Comparison of ENCODE assay signal across 11 cellular contexts in the genomic region with DNA sequence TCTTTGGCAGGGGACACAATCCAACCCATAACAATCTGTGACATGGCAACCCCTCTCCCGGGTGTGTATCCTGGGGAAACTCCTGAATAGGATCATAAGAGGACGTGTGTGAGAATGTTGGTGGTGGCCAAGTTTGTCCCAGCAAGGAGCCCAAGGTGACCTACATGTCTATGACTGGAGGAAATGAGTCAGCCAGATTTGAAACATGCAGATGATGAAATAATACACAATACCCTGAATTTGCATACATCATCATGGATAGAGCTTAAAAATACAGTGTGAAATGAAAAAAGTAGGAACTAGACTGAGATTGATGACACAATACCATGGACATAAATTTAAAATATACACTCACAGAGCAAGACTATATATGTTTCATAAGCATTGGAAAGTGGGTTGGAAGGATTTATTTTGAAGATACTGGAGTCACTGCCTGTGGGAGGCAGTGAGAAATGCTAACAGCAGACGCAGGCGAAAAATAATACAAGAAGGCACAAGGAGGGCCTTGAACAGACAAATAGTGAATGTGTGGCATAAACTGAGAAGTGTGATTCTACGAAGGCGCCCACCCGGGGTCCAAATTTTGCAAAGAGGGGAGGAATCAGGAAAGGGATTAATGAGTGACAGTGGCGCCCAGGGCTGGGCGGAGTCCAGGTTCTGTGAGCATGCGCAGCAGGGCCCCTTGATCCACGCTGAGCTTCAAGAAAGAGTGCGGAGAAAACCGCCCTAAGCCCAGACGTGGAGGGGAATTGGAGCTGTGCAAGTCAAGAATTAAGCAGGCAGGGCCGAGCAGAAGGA. TPM values are rescaled to one million over a fixed set of nuclear protein-coding genes. Genes with fewer than 3 reads are reported as not detected.
DNase-seq lines count a peak whose midpoint lies in the region; ATAC-seq, FAIRE-seq and TF ChIP-seq lines count a peak whose summit lies in the region.
"Had no signal": no experiment of that assay in that cellular context is flagged by ENCODE, and none has a peak within 500 bp of the region (broad histone marks: within the 10 kb centered on the region; RNA-seq: fewer than 3 reads in every experiment).

No MANE protein-coding gene starts in this region.

- H3K4me3 Mint-ChIP-seq in activated CD8-positive, alpha-beta T cell treated with anti-CD3 and anti-CD28 coated beads for 36 hours = no peak overlapping the region
- no peak overlapping the region for H3K4me3 Mint-ChIP-seq in activated CD8-positive, alpha-beta T cell treated with anti-CD3 and anti-CD28 coated beads, Interleukin-2, amount 10 ng/mL, durations not matched to agents 7 days and 5 days

- no peaks in the 10 kb centered on the region for H3K9me3 Mint-ChIP-seq in activated CD8-positive, alpha-beta T cell treated with anti-CD3 and anti-CD28 coated beads for 36 hours
- H3K9me3 Mint-ChIP-seq in activated CD8-positive, alpha-beta T cell treated with anti-CD3 and anti-CD28 coated beads, Interleukin-2, amount 10 ng/mL, durations not matched to agents 7 days and 5 days (ENCODE audit: insufficient read depth) = no peaks in the 10 kb centered on the region

- intact Hi-C loops in activated CD8-positive, alpha-beta T cell treated with anti-CD3 and anti-CD28 coated beads for 36 hours (cut with micrococcal nuclease) = no loop called here

- DNase-seq in activated CD8-positive, alpha-beta T cell treated with anti-CD3 and anti-CD28 coated beads for 36 hours = no peak
- DNase-seq in activated CD8-positive, alpha-beta T cell treated with anti-CD3 and anti-CD28 coated beads, Interleukin-2, amount 10 ng/mL, durations not matched to agents 7 days and 5 days = no peak
- peak; percentile 52 for DNase-seq in RPMI7951 (ENCODE audit: low read depth)
- peak; percentile 72 for DNase-seq in fibroblast of mammary gland (ENCODE audit: low read depth)
- DNase-seq in stimulated activated naive CD8-positive, alpha-beta T cell treated with anti-CD3 and anti-CD28 coated beads, Interleukin-15, Interleukin-2, amounts not matched to agents 100 U/mL and 50 U/mL, for 24 hours = no peak
- no peak for DNase-seq in stimulated activated CD4-positive, alpha-beta T cell treated with anti-CD3 and anti-CD28 coated beads, Interleukin-1b, Interleukin-23, amount 100 ng/mL, for 48 hours
- no peak for DNase-seq in frontal cortex (ENCODE audit: low spot score in 2 of 2)
- DNase-seq: activated CD4-positive, CD25-positive, alpha-beta regulatory T cell treated with anti-CD3 and anti-CD28 coated beads, Interleukin-2, amount 50 U/mL, for 72 hours; NCI-H1092 had no signal

- POLR2A ChIA-PET in activated CD8-positive, alpha-beta T cell treated with anti-CD3 and anti-CD28 coated beads for 36 hours (lab: Charles Lee) = no interaction called here
- POLR2A ChIA-PET in activated CD8-positive, alpha-beta T cell treated with anti-CD3 and anti-CD28 coated beads, Interleukin-2, amount 10 ng/mL, durations not matched to agents 7 days and 5 days (lab: Charles Lee) = no interaction called here

- H3K4me3 ChIP-seq in fibroblast of mammary gland (ENCODE audit: control insufficient read depth, low read depth, low read length) = no peak overlapping the region

- ATAC-seq in activated CD8-positive, alpha-beta T cell treated with anti-CD3 and anti-CD28 coated beads for 36 hours = peak; percentile 37
- no peak for ATAC-seq in activated CD8-positive, alpha-beta T cell treated with anti-CD3 and anti-CD28 coated beads, Interleukin-2, amount 10 ng/mL, durations not matched to agents 7 days and 5 days
- ATAC-seq in stimulated activated naive CD8-positive, alpha-beta T cell treated with anti-CD3 and anti-CD28 coated beads, Interleukin-15, Interleukin-2, amounts not matched to agents 100 U/mL and 50 U/mL, for 24 hours = peak; percentile 45
- ATAC-seq in HG03175 (IDR thresholded peaks at IDR 0.05; ENCODE audit: unreplicated experiment) = no peak

- CTCF ChIA-PET in activated CD8-positive, alpha-beta T cell treated with anti-CD3 and anti-CD28 coated beads for 36 hours (lab: Charles Lee) = no interaction called here
- CTCF ChIA-PET in activated CD8-positive, alpha-beta T cell treated with anti-CD3 and anti-CD28 coated beads, Interleukin-2, amount 10 ng/mL, durations not matched to agents 7 days and 5 days (lab: Charles Lee) = no interaction called here

- H3K27me3 Mint-ChIP-seq in activated CD8-positive, alpha-beta T cell treated with anti-CD3 and anti-CD28 coated beads for 36 hours = peaks cover 2% of the 10 kb centered on the region
- peaks cover 10% of the 10 kb centered on the region for H3K27me3 Mint-ChIP-seq in activated CD8-positive, alpha-beta T cell treated with anti-CD3 and anti-CD28 coated beads, Interleukin-2, amount 10 ng/mL, durations not matched to agents 7 days and 5 days (ENCODE audit: low read depth)

- TF ChIP-seq CTCF in activated CD8-positive, alpha-beta T cell treated with anti-CD3 and anti-CD28 coated beads for 36 hours (IDR thresholded peaks at IDR 0.05) = no peak
- TF ChIP-seq CTCF in fibroblast of mammary gland (conservative IDR thresholded peaks at IDR 0.05; ENCODE audit: control insufficient read depth, insufficient read depth, low read depth, low read length) = no peak

- FAIRE-seq in frontal cortex (lab: Jason Lieb, UNC) = no peak
- FAIRE-seq: urothelium cell line had no signal

- H3K4me1 Mint-ChIP-seq in activated CD8-positive, alpha-beta T cell treated with anti-CD3 and anti-CD28 coated beads for 36 hours (ENCODE audit: low read depth) = peaks cover 6% of the 10 kb centered on the region
- H3K4me1 Mint-ChIP-seq in activated CD8-positive, alpha-beta T cell treated with anti-CD3 and anti-CD28 coated beads, Interleukin-2, amount 10 ng/mL, durations not matched to agents 7 days and 5 days (ENCODE audit: low read depth) = peaks cover 16% of the 10 kb centered on the region

- H3K36me3 Mint-ChIP-seq in activated CD8-positive, alpha-beta T cell treated with anti-CD3 and anti-CD28 coated beads for 36 hours (ENCODE audit: low read depth) = no peaks in the 10 kb centered on the region
- peaks cover 5% of the 10 kb centered on the region for H3K36me3 Mint-ChIP-seq in activated CD8-positive, alpha-beta T cell treated with anti-CD3 and anti-CD28 coated beads, Interleukin-2, amount 10 ng/mL, durations not matched to agents 7 days and 5 days (ENCODE audit: low read depth)

- no peak overlapping the region for H3K27ac Mint-ChIP-seq in activated CD8-positive, alpha-beta T cell treated with anti-CD3 and anti-CD28 coated beads for 36 hours
- no peak overlapping the region for H3K27ac Mint-ChIP-seq in activated CD8-positive, alpha-beta T cell treated with anti-CD3 and anti-CD28 coated beads, Interleukin-2, amount 10 ng/mL, durations not matched to agents 7 days and 5 days

RNA-seq across cellular contexts. Expression of gene MAP1LC3B2, which starts 7.0 kb away (rescaled TPM):
- total RNA-seq in activated CD8-positive, alpha-beta T cell treated with anti-CD3 and anti-CD28 coated beads for 36 hours = 1 to 10 TPM; 1.9 to 3.1 TPM
- 1 to 10 TPM; 1.3 to 1.7 TPM for total RNA-seq in activated CD8-positive, alpha-beta T cell treated with anti-CD3 and anti-CD28 coated beads, Interleukin-2, amount 10 ng/mL, durations not matched to agents 7 days and 5 days
- total RNA-seq in RPMI7951 (2014; rRNA removed; shearing (Covaris generic)) = 0.48 TPM in 1 of 2 replicates, not detected in the other
- 0.82 TPM for total RNA-seq in frontal cortex

Comparison
In these comparisons a context has a peak if more than half of its experiments do, and no peak if none do; other contexts are left out.
1. ATAC-seq: peak in activated CD8-positive, alpha-beta T cell treated with anti-CD3 and anti-CD28 coated beads for 36 hours (single experiment) and stimulated activated naive CD8-positive, alpha-beta T cell treated with anti-CD3 and anti-CD28 coated beads, Interleukin-15, Interleukin-2, amounts not matched to agents 100 U/mL and 50 U/mL, for 24 hours (single experiment); none in activated CD8-positive, alpha-beta T cell treated with anti-CD3 and anti-CD28 coated beads, Interleukin-2, amount 10 ng/mL, durations not matched to agents 7 days and 5 days (single experiment) and HG03175 (single experiment).
2. DNase-seq: peak in RPMI7951 (single experiment) and fibroblast of mammary gland (single experiment); none in activated CD8-positive, alpha-beta T cell treated with anti-CD3 and anti-CD28 coated beads for 36 hours (single experiment), activated CD8-positive, alpha-beta T cell treated with anti-CD3 and anti-CD28 coated beads, Interleukin-2, amount 10 ng/mL, durations not matched to agents 7 days and 5 days (single experiment), stimulated activated naive CD8-positive, alpha-beta T cell treated with anti-CD3 and anti-CD28 coated beads, Interleukin-15, Interleukin-2, amounts not matched to agents 100 U/mL and 50 U/mL, for 24 hours (single experiment), stimulated activated CD4-positive, alpha-beta T cell treated with anti-CD3 and anti-CD28 coated beads, Interleukin-1b, Interleukin-23, amount 100 ng/mL, for 48 hours (single experiment) and frontal cortex (0 of 2).